In genomic region chr12:116249938-116250337, GRCh38 we compare ENCODE assay signal across 19 cellular contexts. TPM values are rescaled to one million over a fixed set of nuclear protein-coding genes. Genes with fewer than 3 reads are reported as not detected.
DNase-seq lines count a peak whose midpoint lies in the region; ATAC-seq, FAIRE-seq and TF ChIP-seq lines count a peak whose summit lies in the region.
"Had no signal": no experiment of that assay in that cellular context is flagged by ENCODE, and none has a peak within 500 bp of the region (broad histone marks: within the 10 kb centered on the region; RNA-seq: fewer than 3 reads in every experiment).

No MANE protein-coding gene starts in this region.

- DNase-seq in natural killer cell (no peak), OCI-M1 (lab: John Stamatoyannopoulos, UW) (peak; percentile 15), frontal cortex (ENCODE audit: low spot score in 2 of 2) (no peak), kidney tubule cell (ENCODE audit: low spot score) (no peak), NCI-H446 treated with DMSO at 0.1 percent for 48 hours (lab: John Stamatoyannopoulos, UW) (no peak)
- DNase-seq in natural killer cell treated with Interleukin-12 subunit alpha and Interleukin-12 subunit beta and Interleukin-15 and Interleukin-18, amount 100 ng/mL, for 72 hours (ENCODE audit: low spot score) = no peak
- no peak for DNase-seq in naive thymus-derived CD8-positive, alpha-beta T cell
- DNase-seq: BE2C; CD4-positive, alpha-beta memory T cell; COR-L47; DMS153; DMS79 treated with DMSO at 0.1 percent for 48 hours; EL; GDM1; HCEC 1CT had no signal

- POLR2A ChIA-PET in naive thymus-derived CD8-positive, alpha-beta T cell (lab: Charles Lee) = no interaction called here

- peak overlapping the region; percentile 26 for H3K4me3 Mint-ChIP-seq in natural killer cell
- no peak overlapping the region for H3K4me3 Mint-ChIP-seq in natural killer cell treated with Interleukin-12 subunit alpha and Interleukin-12 subunit beta and Interleukin-15 and Interleukin-18, amount 100 ng/mL, for 72 hours
- no peak overlapping the region for H3K4me3 Mint-ChIP-seq in naive thymus-derived CD8-positive, alpha-beta T cell

- H3K27ac Mint-ChIP-seq in natural killer cell = peak overlapping the region in 1 of 2 donors; percentile 34
- no peak overlapping the region for H3K27ac Mint-ChIP-seq in natural killer cell treated with Interleukin-12 subunit alpha and Interleukin-12 subunit beta and Interleukin-15 and Interleukin-18, amount 100 ng/mL, for 72 hours
- peak overlapping the region in 1 of 10 donors; percentile 67 for H3K27ac Mint-ChIP-seq in naive thymus-derived CD8-positive, alpha-beta T cell
- H3K27ac Mint-ChIP-seq: CD4-positive, alpha-beta memory T cell had no signal

- H3K4me1 Mint-ChIP-seq in natural killer cell = peaks cover 64 to 73% of the 10 kb centered on the region in 2 donors
- H3K4me1 Mint-ChIP-seq in natural killer cell treated with Interleukin-12 subunit alpha and Interleukin-12 subunit beta and Interleukin-15 and Interleukin-18, amount 100 ng/mL, for 72 hours (ENCODE audit: low read depth in 2 of 2) = peaks cover 60 to 67% of the 10 kb centered on the region in 2 donors
- peaks cover 25 to 80% (median 62%) of the 10 kb centered on the region in 4 donors for H3K4me1 Mint-ChIP-seq in naive thymus-derived CD8-positive, alpha-beta T cell

- FAIRE-seq in frontal cortex (lab: Jason Lieb, UNC) = peak; percentile 76
- FAIRE-seq: D721Med, GM12892 had no signal

- peaks cover 5% of the 10 kb centered on the region for H3K36me3 Mint-ChIP-seq in natural killer cell
- peaks cover 18% of the 10 kb centered on the region for H3K36me3 Mint-ChIP-seq in natural killer cell treated with Interleukin-12 subunit alpha and Interleukin-12 subunit beta and Interleukin-15 and Interleukin-18, amount 100 ng/mL, for 72 hours
- H3K36me3 Mint-ChIP-seq in naive thymus-derived CD8-positive, alpha-beta T cell = peaks cover 4 to 17% (median 12%) of the 10 kb centered on the region in 3 donors

- no peak for TF ChIP-seq CTCF in natural killer cell (IDR thresholded peaks at IDR 0.05)

- intact Hi-C loops in natural killer cell (cut with micrococcal nuclease) = no loop called here

- no peak for ATAC-seq in natural killer cell
- no peak for ATAC-seq in natural killer cell treated with Interleukin-12 subunit alpha and Interleukin-12 subunit beta and Interleukin-15 and Interleukin-18, amount 100 ng/mL, for 72 hours
- no peak for ATAC-seq in HG03521 (IDR thresholded peaks at IDR 0.05; ENCODE audit: unreplicated experiment)
- no peak for ATAC-seq in naive thymus-derived CD8-positive, alpha-beta T cell

- no peaks in the 10 kb centered on the region for H3K9me3 Mint-ChIP-seq in natural killer cell
- H3K9me3 Mint-ChIP-seq in natural killer cell treated with Interleukin-12 subunit alpha and Interleukin-12 subunit beta and Interleukin-15 and Interleukin-18, amount 100 ng/mL, for 72 hours = no peaks in the 10 kb centered on the region
- H3K9me3 Mint-ChIP-seq in naive thymus-derived CD8-positive, alpha-beta T cell = peaks cover 0 to 33% (median 9%) of the 10 kb centered on the region in 9 donors

- H3K27me3 Mint-ChIP-seq in natural killer cell (ENCODE audit: low read depth in 2 of 2) = no peaks in the 10 kb centered on the region
- H3K27me3 Mint-ChIP-seq in natural killer cell treated with Interleukin-12 subunit alpha and Interleukin-12 subunit beta and Interleukin-15 and Interleukin-18, amount 100 ng/mL, for 72 hours = no peaks in the 10 kb centered on the region
- H3K27me3 Mint-ChIP-seq in naive thymus-derived CD8-positive, alpha-beta T cell = no peaks in the 10 kb centered on the region
- H3K27me3 Mint-ChIP-seq: CD4-positive, alpha-beta memory T cell; IgD-negative memory B cell had no signal

RNA-seq across cellular contexts. Expression of gene MED13L, which starts 27.6 kb away (rescaled TPM):
- total RNA-seq in natural killer cell (100 to 1,000 TPM; 237 to 316 (median 240) TPM), frontal cortex (164 TPM)
- total RNA-seq in natural killer cell treated with Interleukin-12 subunit alpha and Interleukin-12 subunit beta and Interleukin-15 and Interleukin-18, amount 100 ng/mL, for 72 hours = 100 to 1,000 TPM; 121 to 142 TPM
- 100 to 1,000 TPM; 164 TPM for total RNA-seq in naive thymus-derived CD8-positive, alpha-beta T cell
- polyA plus RNA-seq in naive thymus-derived CD8-positive, alpha-beta T cell = 1 to 10 TPM; 5.1 to 6.7 (median 6.1) TPM
